21 cellular contexts compared by ENCODE assay signal in genomic region chr3:195020185-195020584, GRCh38.
"Had no signal": no experiment of that assay in that cellular context is flagged by ENCODE, and none has a peak within 500 bp of the region (broad histone marks: within the 10 kb centered on the region; RNA-seq: fewer than 3 reads in every experiment).

No MANE protein-coding gene starts in this region.

- FAIRE-seq: endometrium, islet of Langerhans, keratinocyte had no signal

- H3K9me3 ChIP-seq: colonic mucosa, esophagus muscularis mucosa, gastrocnemius medialis, heart right ventricle, left lung, lower lobe of right lung had no signal

- DNase-seq: colonic mucosa; cortex of kidney; effector CD8-positive, alpha-beta T cell; effector memory CD8-positive, alpha-beta T cell; erythroblast; foreskin keratinocyte; gastrocnemius medialis; glutamatergic neuron; heart right ventricle; hippocampal formation; left cardiac atrium; left ventricle myocardium superior; lower lobe of right lung; mesenchymal stem cell; midbrain had no signal

- H3K36me3 ChIP-seq: colonic mucosa, esophagus muscularis mucosa, gastrocnemius medialis, heart right ventricle, left lung, lower lobe of right lung had no signal

- H3K4me1 ChIP-seq: colonic mucosa, foreskin keratinocyte, gastrocnemius medialis had no signal

- ATAC-seq: effector memory CD8-positive, alpha-beta T cell; foreskin keratinocyte had no signal

- H3K4me3 ChIP-seq: colonic mucosa, esophagus muscularis mucosa, gastrocnemius medialis, heart right ventricle, left lung, lower lobe of right lung had no signal

- H3K27ac ChIP-seq: colonic mucosa, epithelial cell of prostate, esophagus muscularis mucosa, foreskin keratinocyte, left lung, lower lobe of right lung had no signal

- H3K27me3 ChIP-seq: colonic mucosa, foreskin keratinocyte, gastrocnemius medialis, heart right ventricle, left lung had no signal
